In the genomic region with DNA sequence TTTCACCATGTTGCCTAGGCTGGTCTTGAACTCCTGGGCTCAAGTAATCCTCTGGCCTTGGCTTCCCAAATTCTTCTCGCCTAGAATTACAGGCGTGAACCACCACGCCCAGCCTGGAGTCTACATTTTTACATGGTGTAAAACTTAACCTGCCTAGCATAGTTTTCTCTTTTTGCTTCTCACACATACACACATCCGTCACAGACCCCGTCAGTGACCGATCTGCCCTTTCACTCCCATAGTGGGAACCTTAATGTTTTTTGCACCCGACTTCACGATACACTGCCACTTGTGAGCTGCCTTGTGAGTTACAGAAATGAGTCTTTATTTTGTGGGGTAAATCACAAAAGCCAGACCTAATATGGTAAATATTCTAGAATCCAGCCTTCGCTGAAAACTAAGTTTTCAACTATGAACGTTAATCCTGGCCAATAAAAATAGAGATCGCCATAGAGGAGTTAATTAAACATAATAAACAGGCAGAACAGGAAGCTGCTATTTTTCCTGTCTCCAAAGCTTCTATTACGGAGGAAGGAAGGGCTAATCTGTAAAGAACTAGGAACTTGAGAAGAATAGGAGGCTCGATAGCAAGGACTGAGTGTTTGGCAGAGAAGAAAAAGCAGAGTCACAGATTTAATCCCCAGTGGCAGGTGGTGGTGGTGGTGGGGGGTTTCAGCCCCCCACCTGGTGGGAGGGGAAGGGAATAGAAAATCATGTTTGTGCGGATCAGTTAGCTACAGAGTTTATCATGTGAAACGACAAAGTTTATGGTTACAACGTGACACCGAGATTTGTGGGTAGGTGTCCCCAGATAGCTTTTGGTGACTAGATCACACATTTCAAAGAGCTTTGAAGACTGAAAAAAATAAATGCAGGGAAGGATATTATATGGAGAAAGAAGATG, we compare ENCODE assay signal across 24 cellular contexts. TPM values are rescaled to one million over a fixed set of nuclear protein-coding genes. Genes with fewer than 3 reads are reported as not detected.
A peak's percentile ranks its signal among the peaks of the same experiment; 100 is the strongest.
DNase-seq lines count a peak whose midpoint lies in the region; TF ChIP-seq lines count a peak whose summit lies in the region.
"Had no signal": no experiment of that assay in that cellular context is flagged by ENCODE, and none has a peak within 500 bp of the region (broad histone marks: within the 10 kb centered on the region; RNA-seq: fewer than 3 reads in every experiment).

No MANE protein-coding gene starts in this region.

- WGBS in mammary epithelial cell (ENCODE audit: low coverage, missing lambda C conversion rate) = 64% methylated on average over 17 of the region's 17 CpGs

- intact Hi-C loops in mammary epithelial cell (cut with micrococcal nuclease) = no loop called here

- H3K9ac ChIP-seq in mammary epithelial cell (ENCODE audit: insufficient read depth, low read length) = no peak overlapping the region

- no peaks in the 10 kb centered on the region for H3K36me3 ChIP-seq in mammary epithelial cell (ENCODE audit: insufficient read depth, low read length)
- H3K36me3 ChIP-seq: sigmoid colon, suprapubic skin had no signal

- no TSS peak for BruUV-seq in mammary epithelial cell (replicated peaks; lab: Mats Ljungman, UMichigan)

- no peaks in the 10 kb centered on the region for H3K4me1 ChIP-seq in mammary epithelial cell (ENCODE audit: insufficient read depth, low read length)
- H3K4me1 ChIP-seq: sigmoid colon, suprapubic skin had no signal

- H4K20me1 ChIP-seq in mammary epithelial cell (ENCODE audit: insufficient read depth, low read length) = no peaks in the 10 kb centered on the region

- CTCF ChIA-PET in mammary epithelial cell (lab: Charles Lee; ENCODE audit: low non-redundant PET) = interaction anchor here (0.6 kb wide), 1 partner anchor 368 kb away, joined by 3 read pairs; no protein-coding TSS in a partner anchor

- H3K79me2 ChIP-seq in mammary epithelial cell (ENCODE audit: insufficient read depth, low read length) = no peaks in the 10 kb centered on the region

- H2AFZ ChIP-seq in mammary epithelial cell (ENCODE audit: low read depth, low read length) = no peak overlapping the region

- H3K4me2 ChIP-seq in mammary epithelial cell (ENCODE audit: insufficient read depth, low read depth, low read length) = no peak overlapping the region

- H3K9me3 ChIP-seq in mammary epithelial cell (replicated peaks; ENCODE audit: insufficient read depth, low read length) = no peaks in the 10 kb centered on the region
- H3K9me3 ChIP-seq: sigmoid colon, suprapubic skin had no signal

- no peak for TF ChIP-seq CTCF in mammary epithelial cell (conservative IDR thresholded peaks at IDR 0.05 in 1 of 2, IDR thresholded peaks at IDR 0.05 in 1 of 2; ENCODE audit: extremely low read depth in 1 of 2, insufficient read depth in 1 of 2, low read depth in 1 of 2, low read length in 2 of 2)

- in situ Hi-C loops in mammary epithelial cell (cut with MboI; ENCODE audit: low sequenced_read_pairs in 2 of 2) = no loop called here

- H3K27me3 ChIP-seq in mammary epithelial cell (ENCODE audit: insufficient read depth, low read length) = no peaks in the 10 kb centered on the region
- H3K27me3 ChIP-seq: dorsolateral prefrontal cortex, sigmoid colon, suprapubic skin had no signal

- dilution Hi-C loops in mammary epithelial cell (cut with HindIII; ENCODE audit: low sequenced_read_pairs) = no loop called here

- no peak overlapping the region for H3K27ac ChIP-seq in mammary epithelial cell (ENCODE audit: insufficient read depth, low read depth, low read length)
- H3K27ac ChIP-seq: sigmoid colon, suprapubic skin had no signal

- DNase-seq in DMS 273 (lab: John Stamatoyannopoulos, UW; ENCODE audit: unreplicated experiment) (peak; percentile 45), NCI-H82 treated with DMSO at 0.1 percent for 48 hours (lab: John Stamatoyannopoulos, UW; ENCODE audit: unreplicated experiment) (peak; percentile 83), left kidney (ENCODE audit: low read depth, low spot score) (peak; percentile 75), pulmonary artery endothelial cell (ENCODE audit: low read depth, low spot score) (peak; percentile 51), mammary epithelial cell (no peak)
- DNase-seq in activated T-cell treated with anti-CD3 and anti-CD28 coated beads, Interleukin-2, amount 50 U/mL, for 1 hour = no peak
- DNase-seq in activated CD4-positive, CD25-positive, alpha-beta regulatory T cell treated with anti-CD3 and anti-CD28 coated beads, Interleukin-2, amount 50 U/mL, for 72 hours = no peak
- DNase-seq: activated CD4-positive, alpha-beta memory T cell treated with anti-CD3 and anti-CD28 coated beads for 36 hours; activated naive CD4-positive, alpha-beta T cell; activated T-cell treated with anti-CD3 and anti-CD28 coated beads for 4 hours; amniotic stem cell; CD4-positive, alpha-beta memory T cell; DMS79; dorsolateral prefrontal cortex; erythroblast; foreskin melanocyte; KBM-7; left cardiac atrium; NCI-H2227 treated with DMSO at 0.1 percent for 48 hours; NK-92 treated with Interleukin-12 subunit alpha and Interleukin-12 subunit beta, amount 100 ng/mL, for 24 hours; occipital lobe; sigmoid colon; T-helper 17 cell had no signal

- H3K4me3 ChIP-seq in mammary epithelial cell (replicated peaks in 1 of 3; ENCODE audit: insufficient read depth in 1 of 3, low read depth in 2 of 3, low read length in 3 of 3) = no peak overlapping the region
- H3K4me3 ChIP-seq: dorsolateral prefrontal cortex, sigmoid colon, suprapubic skin had no signal

RNA-seq across cellular contexts. Expression of a gene that starts 14.7 kb away (rescaled TPM):
- total RNA-seq in pulmonary artery endothelial cell = 26.8 and 28.8 TPM in 2 replicates
- 10 to 100 TPM; 15.5 to 25.2 TPM for total RNA-seq in mammary epithelial cell
- 11.7 TPM for polyA plus RNA-seq in mammary epithelial cell
- polyA minus RNA-seq in mammary epithelial cell = 13.9 TPM

Comparison
In these comparisons a context has a peak if more than half of its experiments do, and no peak if none do; other contexts are left out.
1. DNase-seq: peak in DMS 273 (single experiment), NCI-H82 treated with DMSO at 0.1 percent for 48 hours (single experiment), left kidney (single experiment) and pulmonary artery endothelial cell (single experiment); none in activated T-cell treated with anti-CD3 and anti-CD28 coated beads, Interleukin-2, amount 50 U/mL, for 1 hour (single experiment), mammary epithelial cell (single experiment) and activated CD4-positive, CD25-positive, alpha-beta regulatory T cell treated with anti-CD3 and anti-CD28 coated beads, Interleukin-2, amount 50 U/mL, for 72 hours (single experiment).